In genomic region chr17:682150-682549, GRCh38 we compare ENCODE assay signal across 3 cellular contexts.
TF ChIP-seq lines count a peak whose summit lies in the region.

No MANE protein-coding gene starts in this region.

TF ChIP-seq in SK-N-SH, 30 proteins besides CTCF, POLR2A, EP300 and RAD21:
- TF ChIP-seq SIN3A (IDR thresholded peaks at IDR 0.05; ENCODE audit: borderline replicate concordance, low read depth, low read length) (no peak), MAX (IDR thresholded peaks at IDR 0.05; ENCODE audit: low read depth) (no peak), USF1 (IDR thresholded peaks at IDR 0.05; ENCODE audit: borderline replicate concordance, low read depth) (no peak), RCOR1 (IDR thresholded peaks at IDR 0.05; ENCODE audit: low read length) (no peak), POLR2AphosphoS5 (IDR thresholded peaks at IDR 0.05; ENCODE audit: low read depth, low read length) (no peak), TCF12 (IDR thresholded peaks at IDR 0.05) (no peak), TEAD4 (IDR thresholded peaks at IDR 0.05; ENCODE audit: borderline replicate concordance, insufficient read depth) (no peak)

TF ChIP-seq in SK-N-SH treated with all-trans-retinoic acid at 6 μM for 48 hours, 23 proteins besides CTCF, POLR2A, EP300 and RAD21:
- TF ChIP-seq ARNTL (CRISPR knock-in tag; IDR thresholded peaks at IDR 0.05; ENCODE audit: borderline replicate concordance, low read depth) (no peak), ISL1 (CRISPR knock-in tag; IDR thresholded peaks at IDR 0.05) (no peak), ZFP3 (CRISPR knock-in tag; IDR thresholded peaks at IDR 0.05) (no peak), PATZ1 (CRISPR knock-in tag; IDR thresholded peaks at IDR 0.05; ENCODE audit: borderline replicate concordance) (no peak), GLIS3 (CRISPR knock-in tag; IDR thresholded peaks at IDR 0.05) (no peak), ESRRG (CRISPR knock-in tag; IDR thresholded peaks at IDR 0.05) (no peak), CREB5 (CRISPR knock-in tag; IDR thresholded peaks at IDR 0.05; ENCODE audit: low read depth) (no peak), ZFP30 (CRISPR knock-in tag; IDR thresholded peaks at IDR 0.05) (no peak), CSRNP3 (CRISPR knock-in tag; IDR thresholded peaks at IDR 0.05) (no peak), SNAI2 (CRISPR knock-in tag; IDR thresholded peaks at IDR 0.05) (no peak), POU6F1 (CRISPR knock-in tag; IDR thresholded peaks at IDR 0.05; ENCODE audit: borderline replicate concordance, low read depth) (no peak), RARB (CRISPR knock-in tag; IDR thresholded peaks at IDR 0.05) (no peak), PPARA (CRISPR knock-in tag; IDR thresholded peaks at IDR 0.05; ENCODE audit: borderline replicate concordance) (no peak), CSDC2 (CRISPR knock-in tag; IDR thresholded peaks at IDR 0.05) (no peak), TCF4 (CRISPR knock-in tag; IDR thresholded peaks at IDR 0.05; ENCODE audit: borderline replicate concordance) (no peak), ZNF565 (CRISPR knock-in tag; conservative IDR thresholded peaks at IDR 0.05; ENCODE audit: low read depth) (no peak), OSR1 (CRISPR knock-in tag; IDR thresholded peaks at IDR 0.05) (no peak), ZNF70 (CRISPR knock-in tag; IDR thresholded peaks at IDR 0.05) (no peak)

TF ChIP-seq in IMR-90, 13 proteins besides CTCF, POLR2A, EP300 and RAD21:
- TF ChIP-seq RCOR1 (IDR thresholded peaks at IDR 0.05; ENCODE audit: insufficient replicate concordance, low read length): no peak
- no peak for TF ChIP-seq USF2 (IDR thresholded peaks at IDR 0.05; ENCODE audit: low read depth, low read length)
- no peak for TF ChIP-seq RFX5 (IDR thresholded peaks at IDR 0.05; ENCODE audit: low read depth, low read length)
- TF ChIP-seq MAZ (IDR thresholded peaks at IDR 0.05; ENCODE audit: borderline replicate concordance, low read depth, low read length): no peak
- no peak for TF ChIP-seq SMC3 (IDR thresholded peaks at IDR 0.05; ENCODE audit: low read depth, low read length)
